Comparison of ENCODE assay signal across 8 cellular contexts in the genomic region with DNA sequence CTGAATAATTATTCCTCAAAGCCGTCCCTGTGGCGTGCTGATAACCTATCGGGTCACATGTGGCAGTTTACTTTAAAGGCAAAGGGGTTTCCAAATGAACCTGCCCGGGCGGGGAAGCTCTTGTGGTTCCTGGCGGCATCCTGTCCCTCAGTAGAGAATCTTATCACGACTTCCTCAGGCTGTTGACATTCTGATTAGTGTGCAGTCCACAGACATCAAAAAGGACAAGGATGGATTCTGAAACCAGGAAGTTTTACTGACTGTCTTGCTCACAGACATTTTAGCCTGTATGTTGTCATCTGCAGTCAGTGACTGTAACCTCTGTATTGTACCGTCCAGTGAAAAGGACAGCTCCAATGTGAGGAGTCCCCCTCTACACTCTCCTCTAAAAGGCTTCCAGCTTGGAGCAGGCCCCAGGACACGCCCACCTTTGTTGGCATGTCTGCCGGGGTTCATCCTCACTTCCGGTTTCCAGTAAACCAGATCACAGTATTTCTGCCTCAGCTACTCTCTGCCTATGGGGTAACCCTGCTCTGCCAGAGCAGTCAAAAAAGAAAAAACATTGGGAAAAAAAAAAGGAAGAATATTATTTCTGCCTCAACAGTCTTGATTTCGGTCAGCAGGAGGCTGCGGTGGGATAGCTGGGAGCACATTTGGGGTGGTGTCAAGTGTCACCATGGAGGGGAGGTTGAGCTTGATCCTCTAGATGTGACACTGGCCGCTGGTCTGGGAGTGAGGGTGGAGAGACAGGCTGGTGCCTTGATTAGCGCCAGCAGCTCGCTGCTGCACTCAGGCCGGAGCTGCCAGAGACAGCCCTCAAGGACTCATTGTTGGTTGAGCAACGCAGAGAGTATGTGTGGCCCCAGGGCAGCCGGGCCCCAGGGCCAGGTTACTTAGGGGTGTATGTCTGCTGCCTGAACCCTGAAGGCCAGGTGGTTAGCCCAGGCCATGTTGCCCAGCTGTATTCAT.
A peak's percentile ranks its signal among the peaks of the same experiment; 100 is the strongest.
DNase-seq lines count a peak whose midpoint lies in the region; ATAC-seq and TF ChIP-seq lines count a peak whose summit lies in the region.

No MANE protein-coding gene starts in this region.

- peak; percentile 23 for DNase-seq in MCF 10A (ENCODE audit: unreplicated experiment)
- no peak for DNase-seq in breast epithelium (ENCODE audit: low spot score in 2 of 2)
- DNase-seq in activated naive CD4-positive, alpha-beta T cell treated with anti-CD3 and anti-CD28 coated beads, Interleukin-2, amount 50 U/mL, for 72 hours (ENCODE audit: low spot score in 2 of 2), result peak; percentile 52 to 80
- DNase-seq in left lobe of liver (ENCODE audit: low spot score), result no peak
- DNase-seq in stimulated activated CD8-positive, alpha-beta memory T cell treated with anti-CD3 and anti-CD28 coated beads, Interleukin-12 subunit alpha, Interleukin-12 subunit beta, amount 100 ng/mL, for 4 hours (ENCODE audit: low read depth), result peak; percentile 7
- DNase-seq in NCI-H2029 treated with DMSO at 0.1 percent for 48 hours (lab: John Stamatoyannopoulos, UW), result no peak

- no peak for TF ChIP-seq POLR2A in breast epithelium (IDR thresholded peaks at IDR 0.05)

- H3K4me3 Mint-ChIP-seq in MCF 10A (ENCODE audit: unreplicated experiment), result no peak overlapping the region

- CTCF ChIA-PET in MCF 10A (lab: Yijun Ruan, JAX), result interaction anchor here (0.6 to 0.7 kb wide), 2 partner anchors 20 to 169 kb away, joined by 3 to 5 read pairs; no protein-coding TSS in a partner anchor

- H3K36me3 Mint-ChIP-seq in MCF 10A (ENCODE audit: insufficient read depth, unreplicated experiment), result no peaks in the 10 kb centered on the region
- H3K36me3 Mint-ChIP-seq in activated naive CD4-positive, alpha-beta T cell treated with anti-CD3 and anti-CD28 coated beads, Interleukin-2, amount 50 U/mL, for 72 hours, result peaks cover 10% of the 10 kb centered on the region in 2 donors

- intact Hi-C loops in MCF 10A (cut with micrococcal nuclease) (no loop called here), breast epithelium (cut with DNase I; ENCODE audit: low total_unique reads) (no loop called here)

- TF ChIP-seq CTCF in MCF 10A (IDR thresholded peaks at IDR 0.05; ENCODE audit: unreplicated experiment) (no peak), breast epithelium (IDR thresholded peaks at IDR 0.05) (no peak)

- H3K4me1 ChIP-seq in breast epithelium, result no peaks in the 10 kb centered on the region

- H3K4me1 Mint-ChIP-seq in MCF 10A (ENCODE audit: insufficient read depth, unreplicated experiment), result peaks cover 23% of the 10 kb centered on the region

- no peaks in the 10 kb centered on the region for H3K9me3 Mint-ChIP-seq in MCF 10A (ENCODE audit: unreplicated experiment)
- H3K9me3 Mint-ChIP-seq in activated naive CD4-positive, alpha-beta T cell treated with anti-CD3 and anti-CD28 coated beads, Interleukin-2, amount 50 U/mL, for 72 hours, result no peaks in the 10 kb centered on the region

- POLR2A ChIA-PET in MCF 10A (lab: Yijun Ruan, JAX), result interaction anchor here (0.7 to 1.2 kb wide), 2 partner anchors 14 to 529 kb away, joined by 3 to 4 read pairs; no protein-coding TSS in a partner anchor

- ATAC-seq in activated naive CD4-positive, alpha-beta T cell treated with anti-CD3 and anti-CD28 coated beads, Interleukin-2, amount 50 U/mL, for 72 hours, result peak; percentile 68 to 93
- peak; percentile 48 for ATAC-seq in left lobe of liver
- no peak for ATAC-seq in GM19328 (IDR thresholded peaks at IDR 0.05; ENCODE audit: unreplicated experiment)
- ATAC-seq in GM21619 (IDR thresholded peaks at IDR 0.05; ENCODE audit: unreplicated experiment), result no peak

- H3K27ac ChIP-seq in breast epithelium, result peak overlapping the region in 1 of 2 donors; percentile 43

- H3K9me3 ChIP-seq in breast epithelium, result no peaks in the 10 kb centered on the region

- H3K4me3 ChIP-seq in breast epithelium, result no peak overlapping the region

- BruUV-seq in MCF 10A (replicated peaks; lab: Mats Ljungman, UMichigan), result no TSS peak

- no peaks in the 10 kb centered on the region for H3K27me3 Mint-ChIP-seq in MCF 10A (ENCODE audit: insufficient read depth, unreplicated experiment)

- peak overlapping the region; percentile 60 for H3K27ac Mint-ChIP-seq in MCF 10A (ENCODE audit: low read depth, unreplicated experiment)
- peak overlapping the region; percentile 91 to 95 for H3K27ac Mint-ChIP-seq in activated naive CD4-positive, alpha-beta T cell treated with anti-CD3 and anti-CD28 coated beads, Interleukin-2, amount 50 U/mL, for 72 hours

- H3K27me3 ChIP-seq in breast epithelium, result no peaks in the 10 kb centered on the region

- no peaks in the 10 kb centered on the region for H3K36me3 ChIP-seq in breast epithelium

Comparison
In these comparisons a context has a peak if more than half of its experiments do, and no peak if none do; other contexts are left out.
1. DNase-seq: peak in MCF 10A (single experiment), activated naive CD4-positive, alpha-beta T cell treated with anti-CD3 and anti-CD28 coated beads, Interleukin-2, amount 50 U/mL, for 72 hours (2 of 2) and stimulated activated CD8-positive, alpha-beta memory T cell treated with anti-CD3 and anti-CD28 coated beads, Interleukin-12 subunit alpha, Interleukin-12 subunit beta, amount 100 ng/mL, for 4 hours (single experiment); none in breast epithelium (0 of 2), left lobe of liver (single experiment) and NCI-H2029 treated with DMSO at 0.1 percent for 48 hours (single experiment).
2. ATAC-seq: peak in activated naive CD4-positive, alpha-beta T cell treated with anti-CD3 and anti-CD28 coated beads, Interleukin-2, amount 50 U/mL, for 72 hours (2 of 2) and left lobe of liver (single experiment); none in GM19328 (single experiment) and GM21619 (single experiment).